8 cellular contexts compared by ENCODE assay signal in genomic region chr12:71415336-71416231, GRCh38. TPM values are rescaled to one million over a fixed set of nuclear protein-coding genes. Genes with fewer than 3 reads are reported as not detected.
A peak's percentile ranks its signal among the peaks of the same experiment; 100 is the strongest.
DNase-seq lines count a peak whose midpoint lies in the region; ATAC-seq and TF ChIP-seq lines count a peak whose summit lies in the region.

No MANE protein-coding gene starts in this region.

- peak; percentile 18 for DNase-seq in stimulated activated CD4-positive, alpha-beta T cell treated with anti-CD3 and anti-CD28 coated beads, Interleukin-15, amount 100 ng/mL, for 24 hours
- DNase-seq in stimulated activated CD4-positive, alpha-beta T cell treated with anti-CD3 and anti-CD28 coated beads, Interleukin-12 subunit alpha, Interleukin-12 subunit beta, amount 100 ng/mL, for 4 hours = no peak
- peak; percentile 85 for DNase-seq in GM23248
- DNase-seq in KG1 (lab: John Stamatoyannopoulos, UW) = peak; percentile 47
- DNase-seq in Peyer's patch = peak in 1 of 3 donors; percentile 59
- DNase-seq in dermis blood vessel endothelial cell = peak; percentile 73
- DNase-seq in medulla oblongata (ENCODE audit: extremely low spot score) = peak; percentile 87

- H3K9me3 ChIP-seq in GM23248 (ENCODE audit: low read depth) (no peaks in the 10 kb centered on the region), Peyer's patch (peaks cover 0 to 3% (median 0%) of the 10 kb centered on the region in 4 donors)

- H3K9me2 ChIP-seq in GM23248 (ENCODE audit: insufficient read depth) = no peaks in the 10 kb centered on the region

- no peaks in the 10 kb centered on the region for H3K4me1 ChIP-seq in GM23248 (ENCODE audit: insufficient read depth)
- no peaks in the 10 kb centered on the region for H3K4me1 ChIP-seq in Peyer's patch

- TF ChIP-seq POLR2A in Peyer's patch (IDR thresholded peaks at IDR 0.05) = no peak

- H3K4me2 ChIP-seq in GM23248 (ENCODE audit: unreplicated experiment) = no peak overlapping the region

- H3F3A ChIP-seq in GM23248 (ENCODE audit: insufficient read depth) = no peaks in the 10 kb centered on the region

- no peak overlapping the region for H3K27ac ChIP-seq in GM23248
- H3K27ac ChIP-seq in Peyer's patch = no peak overlapping the region

- H3K4me3 ChIP-seq in GM23248 = no peak overlapping the region
- no peak overlapping the region for H3K4me3 ChIP-seq in Peyer's patch

- H4K20me1 ChIP-seq in GM23248 (ENCODE audit: insufficient read depth) = no peaks in the 10 kb centered on the region

- in situ Hi-C loops in GM23248 (cut with MboI) = loop anchor here (25.0 kb wide), 1 partner anchor 322 kb away; no protein-coding TSS in a partner anchor

- ATAC-seq in GM21423 (IDR thresholded peaks at IDR 0.05; ENCODE audit: unreplicated experiment) = no peak

- H3K36me3 ChIP-seq in GM23248 (ENCODE audit: low read depth) (no peaks in the 10 kb centered on the region), Peyer's patch (no peaks in the 10 kb centered on the region)

- TF ChIP-seq CTCF in Peyer's patch (IDR thresholded peaks at IDR 0.05) = peak; percentile 7 to 78 (median 70)

- no peaks in the 10 kb centered on the region for H3K79me2 ChIP-seq in GM23248 (ENCODE audit: insufficient read depth)

- H3K27me3 ChIP-seq in GM23248 (replicated peaks; ENCODE audit: insufficient read depth) = no peaks in the 10 kb centered on the region
- no peaks in the 10 kb centered on the region for H3K27me3 ChIP-seq in Peyer's patch

- H3K9ac ChIP-seq in GM23248 = no peak overlapping the region

- 16 to 19% methylated on average over 7 of the region's 7 CpGs for WGBS in GM23248 (ENCODE audit: low coverage in 1 of 2, low lambda C conversion rate in 2 of 2, missing lambda C conversion rate in 2 of 2), 2 experiments

- no peak overlapping the region for H2AFZ ChIP-seq in GM23248

RNA-seq across cellular contexts. Expression of gene LGR5, which starts 24.0 kb away (rescaled TPM):
- total RNA-seq in GM23248 (2014; rRNA removed; shearing (Covaris generic)) = not detected in 2 replicates
- not detected in 2 replicates for polyA plus RNA-seq in GM23248 (2016; fragmentation: Nextera tagmentation; extraction: Ambion mirVana)
- total RNA-seq in Peyer's patch (10 to 100 TPM in 3 of 4 donors, 1 to 10 TPM in 1; 5.1 to 19.8 (median 17.6) TPM), dermis blood vessel endothelial cell (not detected in 2 replicates)
